Comparison of ENCODE assay signal across 8 cellular contexts in genomic region chr12:89880695-89881350, GRCh38.
DNase-seq lines count a peak whose midpoint lies in the region; ATAC-seq and TF ChIP-seq lines count a peak whose summit lies in the region.

No MANE protein-coding gene starts in this region.

- peaks cover 54 to 65% (median 65%) of the 10 kb centered on the region in 3 donors for H3K4me1 Mint-ChIP-seq in T-cell

- ATAC-seq in GM19023 (IDR thresholded peaks at IDR 0.05; ENCODE audit: unreplicated experiment): peak; percentile 92
- ATAC-seq in HG02870 (IDR thresholded peaks at IDR 0.05; ENCODE audit: unreplicated experiment): peak; percentile 83
- ATAC-seq in T-cell (replicated peaks in 1 of 4): peak; percentile 97 to 100 (median 99)
- peak; percentile 34 for ATAC-seq in lung (ENCODE audit: insufficient read depth, low FRiP score)

- peaks cover 0 to 3% (median 0%) of the 10 kb centered on the region in 3 donors for H3K9me3 Mint-ChIP-seq in T-cell

- H3K4me1 ChIP-seq in lung (ENCODE audit: control insufficient read depth in 2 of 2, insufficient read depth in 2 of 2, low read length in 2 of 2): peaks cover 0 to 4% of the 10 kb centered on the region in 2 donors

- no peaks in the 10 kb centered on the region for H3K27me3 ChIP-seq in lung (ENCODE audit: control insufficient read depth, insufficient read depth)

- H3K36me3 Mint-ChIP-seq in T-cell: peaks cover 3% of the 10 kb centered on the region

- H3K4me3 Mint-ChIP-seq in T-cell: peak overlapping the region; percentile 47 to 71 (median 57)

- H3K9me3 ChIP-seq in lung (ENCODE audit: control insufficient read depth in 2 of 2, insufficient read depth in 1 of 2, low read length in 1 of 2): no peaks in the 10 kb centered on the region

- H3K27ac ChIP-seq in lung (ENCODE audit: low read depth in 1 of 2, low read length in 1 of 2): no peak overlapping the region

- TF ChIP-seq CTCF in lung (IDR thresholded peaks at IDR 0.05; ENCODE audit: control extremely low read depth, extremely low read depth): no peak

- no peak overlapping the region for H3K4me3 ChIP-seq in lung

- H3K27me3 Mint-ChIP-seq in T-cell: no peaks in the 10 kb centered on the region

- DNase-seq in T-cell: peak in 33 of 34 experiments; percentile 22 to 76 (median 57)
- no peak for DNase-seq in lung (ENCODE audit: low spot score)
- no peak for DNase-seq in SKM-1 treated with dmso at 0.1 percent for 144 hours (lab: John Stamatoyannopoulos, UW; ENCODE audit: unreplicated experiment)
- DNase-seq in cortex of kidney (lab: John Stamatoyannopoulos, UW): no peak
- no peak for DNase-seq in NCI-H146 treated with DMSO at 0.1 percent for 48 hours (lab: John Stamatoyannopoulos, UW; ENCODE audit: unreplicated experiment)
- no peak for DNase-seq in head of caudate nucleus

- POLR2A ChIA-PET in T-cell (lab: Charles Lee): interaction anchor here in 1 of 2 donors (0.6 to 1.8 kb wide), 5 partner anchors 17 to 218 kb away, joined by 3 to 20 read pairs (median 4); partner anchors contain the start of gene ATP2B1

- intact Hi-C loops in head of caudate nucleus (cut with DNase I): no loop called here

- H3K36me3 ChIP-seq in lung (ENCODE audit: control insufficient read depth in 2 of 2, insufficient read depth in 2 of 2, low read length in 2 of 2): no peaks in the 10 kb centered on the region

- 22 to 42% methylated on average over 4 of the region's 4 CpGs for WGBS in lung, 2 donors

- CTCF ChIA-PET in T-cell (lab: Charles Lee): interaction anchor here in 1 of 2 donors (1.1 to 1.5 kb wide), 2 partner anchors 15 to 70 kb away, joined by 3 to 6 read pairs; no protein-coding TSS in a partner anchor

- peak overlapping the region; percentile 97 to 98 for H3K27ac Mint-ChIP-seq in T-cell

Comparison
In these comparisons a context has a peak if more than half of its experiments do, and no peak if none do; other contexts are left out.
1. ATAC-seq: peak in every context shown above with its lines; median percentile 99 in T-cell; 92 in GM19023; 83 in HG02870; 34 in lung.
2. DNase-seq: peak in T-cell (33 of 34); none in lung (single experiment), SKM-1 treated with dmso at 0.1 percent for 144 hours (single experiment), cortex of kidney (single experiment), NCI-H146 treated with DMSO at 0.1 percent for 48 hours (single experiment) and head of caudate nucleus (0 of 42).